Comparison of ENCODE assay signal across 9 cellular contexts in the genomic region with DNA sequence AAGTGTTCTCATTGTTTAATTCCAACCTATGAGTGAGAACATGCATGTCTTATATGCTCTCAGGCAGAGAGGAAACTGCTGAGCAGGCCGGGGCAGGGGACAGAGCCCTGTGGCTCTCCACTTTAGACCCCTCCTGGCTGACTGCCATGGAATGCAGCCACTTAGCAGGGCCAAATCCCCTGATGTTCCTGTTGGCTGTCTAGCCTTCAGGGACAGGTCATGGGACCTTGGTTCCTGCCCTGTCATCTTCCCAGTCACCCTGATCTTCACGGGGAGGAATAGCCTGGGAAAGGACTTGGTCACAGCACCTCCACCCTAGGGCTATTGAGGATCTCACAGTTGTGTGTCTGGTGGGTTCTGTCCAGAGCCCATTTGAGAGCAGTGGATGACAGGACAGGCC. TPM values are rescaled to one million over a fixed set of nuclear protein-coding genes. Genes with fewer than 3 reads are reported as not detected.
DNase-seq lines count a peak whose midpoint lies in the region; ATAC-seq, FAIRE-seq and TF ChIP-seq lines count a peak whose summit lies in the region.
"Not testable (repeated sequence)": the region's sequence is repeated elsewhere in the genome, so short reads cannot be mapped to it uniquely, and the experiment has no call there.
"Had no signal": no experiment of that assay in that cellular context is flagged by ENCODE, and none has a peak within 500 bp of the region (broad histone marks: within the 10 kb centered on the region; RNA-seq: fewer than 3 reads in every experiment).

No MANE protein-coding gene starts in this region.

- H3K27ac Mint-ChIP-seq in T-helper 17 cell, memory B cell: not testable (repeated sequence)
- peak overlapping the region; percentile 49 for H3K27ac Mint-ChIP-seq in activated CD8-positive, alpha-beta T cell treated with anti-CD3 and anti-CD28 coated beads for 36 hours
- H3K27ac Mint-ChIP-seq in activated naive CD4-positive, alpha-beta T cell treated with anti-CD3 and anti-CD28 coated beads for 36 hours, result peak overlapping the region; percentile 13
- H3K27ac Mint-ChIP-seq in endodermal cell, result peak overlapping the region; percentile 48

- not testable (repeated sequence) for H3K36me3 ChIP-seq in Karpas-422 (ENCODE audit: insufficient read depth, low read length); endodermal cell (ENCODE audit: control insufficient read depth, insufficient read depth, low read length)

- CTCF ChIA-PET in A549 (lab: Yijun Ruan, JAX); activated CD8-positive, alpha-beta T cell treated with anti-CD3 and anti-CD28 coated beads for 36 hours (lab: Charles Lee); activated naive CD4-positive, alpha-beta T cell treated with anti-CD3 and anti-CD28 coated beads for 36 hours (lab: Charles Lee): not testable (repeated sequence)

- intact Hi-C loops in activated CD8-positive, alpha-beta T cell treated with anti-CD3 and anti-CD28 coated beads for 36 hours (cut with micrococcal nuclease); activated naive CD4-positive, alpha-beta T cell treated with anti-CD3 and anti-CD28 coated beads for 36 hours (cut with micrococcal nuclease): not testable (repeated sequence)

- H3K4me1 Mint-ChIP-seq in T-helper 17 cell (peaks cover 25% of the 10 kb centered on the region), endodermal cell (peaks cover 12% of the 10 kb centered on the region)
- H3K4me1 Mint-ChIP-seq in activated CD8-positive, alpha-beta T cell treated with anti-CD3 and anti-CD28 coated beads for 36 hours (ENCODE audit: low read depth), result peaks cover 24% of the 10 kb centered on the region
- H3K4me1 Mint-ChIP-seq in activated naive CD4-positive, alpha-beta T cell treated with anti-CD3 and anti-CD28 coated beads for 36 hours (ENCODE audit: low read depth), result peaks cover 20% of the 10 kb centered on the region
- not testable (repeated sequence) for H3K4me1 Mint-ChIP-seq in memory B cell

- peak overlapping the region; percentile 63 for H3K4me3 Mint-ChIP-seq in T-helper 17 cell
- not testable (repeated sequence) for H3K4me3 Mint-ChIP-seq in activated CD8-positive, alpha-beta T cell treated with anti-CD3 and anti-CD28 coated beads for 36 hours; activated naive CD4-positive, alpha-beta T cell treated with anti-CD3 and anti-CD28 coated beads for 36 hours; endodermal cell
- H3K4me3 Mint-ChIP-seq in memory B cell, result peak overlapping the region; percentile 37

- H3K9me3 ChIP-seq in A549; Karpas-422 (ENCODE audit: low read length); T-helper 17 cell (ENCODE audit: control insufficient read depth, low read length, poor library complexity, severe bottlenecking); endodermal cell (ENCODE audit: control insufficient read depth, low read length): not testable (repeated sequence)

- H3K9me3 Mint-ChIP-seq in activated CD8-positive, alpha-beta T cell treated with anti-CD3 and anti-CD28 coated beads for 36 hours; activated naive CD4-positive, alpha-beta T cell treated with anti-CD3 and anti-CD28 coated beads for 36 hours; endodermal cell; memory B cell: not testable (repeated sequence)

- not testable (repeated sequence) for H3K36me3 Mint-ChIP-seq in T-helper 17 cell (ENCODE audit: low read depth); activated CD8-positive, alpha-beta T cell treated with anti-CD3 and anti-CD28 coated beads for 36 hours (ENCODE audit: low read depth); activated naive CD4-positive, alpha-beta T cell treated with anti-CD3 and anti-CD28 coated beads for 36 hours (ENCODE audit: low read depth); endodermal cell (ENCODE audit: low read depth); memory B cell

- TF ChIP-seq POLR2A in A549 (IDR thresholded peaks at IDR 0.05; ENCODE audit: low read length), result not testable (repeated sequence)

- H2AFZ ChIP-seq in Karpas-422 (ENCODE audit: low read length), result 0 out of 2 replicates have a peak overlapping the region, but pooled peaks have one; percentile 21

- not testable (repeated sequence) for H3K27me3 Mint-ChIP-seq in T-helper 17 cell; activated CD8-positive, alpha-beta T cell treated with anti-CD3 and anti-CD28 coated beads for 36 hours; activated naive CD4-positive, alpha-beta T cell treated with anti-CD3 and anti-CD28 coated beads for 36 hours (ENCODE audit: low read depth); endodermal cell (ENCODE audit: insufficient read depth); memory B cell

- POLR2A ChIA-PET in A549 (lab: Yijun Ruan, JAX); activated CD8-positive, alpha-beta T cell treated with anti-CD3 and anti-CD28 coated beads for 36 hours (lab: Charles Lee): not testable (repeated sequence)

- TF ChIP-seq RAD21 in A549 (conservative IDR thresholded peaks at IDR 0.05 in 1 of 2, IDR thresholded peaks at IDR 0.05 in 1 of 2), result not testable (repeated sequence)

- ATAC-seq in A549; T-helper 17 cell; activated CD8-positive, alpha-beta T cell treated with anti-CD3 and anti-CD28 coated beads for 36 hours; memory B cell (ENCODE audit: low read depth): not testable (repeated sequence)

- not testable (repeated sequence) for DNase-seq in A549 (ENCODE audit: low read depth in 1 of 2, low spot score in 1 of 2); Karpas-422; T-helper 17 cell; activated naive CD4-positive, alpha-beta T cell treated with anti-CD3 and anti-CD28 coated beads for 36 hours; memory B cell (ENCODE audit: low spot score in 2 of 2)
- DNase-seq in activated CD8-positive, alpha-beta T cell treated with anti-CD3 and anti-CD28 coated beads for 36 hours, result peak; percentile 11
- peak; percentile 63 for DNase-seq in endodermal cell
- DNase-seq in stimulated activated CD4-positive, alpha-beta T cell treated with anti-CD3 and anti-CD28 coated beads, Interleukin-15, amount 100 ng/mL, for 24 hours, result peak; percentile 15

- not testable (repeated sequence) for FAIRE-seq in A549 (lab: Jason Lieb, UNC)

- H3K9me2 ChIP-seq in Karpas-422 (replicated peaks; ENCODE audit: insufficient read depth, low read length), result not testable (repeated sequence)

- H3K79me2 ChIP-seq in Karpas-422 (ENCODE audit: low read length), result not testable (repeated sequence)

- peak overlapping the region; percentile 76 to 98 for H3K27ac ChIP-seq in A549
- H3K27ac ChIP-seq in Karpas-422 (ENCODE audit: low read length); endodermal cell (ENCODE audit: low read depth, low read length): not testable (repeated sequence)

- peaks cover 33% of the 10 kb centered on the region for H3K4me1 ChIP-seq in A549
- not testable (repeated sequence) for H3K4me1 ChIP-seq in Karpas-422 (ENCODE audit: low read length); endodermal cell (ENCODE audit: control insufficient read depth, insufficient read depth, low read length)

- not testable (repeated sequence) for H3K4me3 ChIP-seq in A549; Karpas-422 (ENCODE audit: low read length); endodermal cell (ENCODE audit: low read length)

- not testable (repeated sequence) for H3K27me3 ChIP-seq in Karpas-422 (ENCODE audit: low read length); endodermal cell (ENCODE audit: control insufficient read depth, insufficient read depth, low read length, poor library complexity, severe bottlenecking)

- H3K9ac ChIP-seq in Karpas-422 (ENCODE audit: low read length); endodermal cell (ENCODE audit: extremely low read depth, low read length, poor library complexity, severe bottlenecking): not testable (repeated sequence)

- TF ChIP-seq EP300 in A549 (IDR thresholded peaks at IDR 0.05), result not testable (repeated sequence)

- 88% methylated on average over 1 of the region's 2 CpGs for WGBS in A549 (ENCODE audit: missing lambda C conversion rate)
- 94 to 100% methylated on average over 1 to 2 of the region's 2 CpGs for WGBS in endodermal cell (ENCODE audit: insufficient coverage in 1 of 2, insufficient read length in 1 of 2), 2 experiments

- TF ChIP-seq CTCF in A549 (IDR thresholded peaks at IDR 0.05); activated CD8-positive, alpha-beta T cell treated with anti-CD3 and anti-CD28 coated beads for 36 hours (IDR thresholded peaks at IDR 0.05); endodermal cell (conservative IDR thresholded peaks at IDR 0.05): not testable (repeated sequence)

- not testable (repeated sequence) for H4K20me1 ChIP-seq in Karpas-422 (ENCODE audit: insufficient read depth, low read depth, low read length)

- peak overlapping the region; percentile 50 for H3K4me2 ChIP-seq in A549
- not testable (repeated sequence) for H3K4me2 ChIP-seq in Karpas-422 (ENCODE audit: low read depth, low read length, poor library complexity, severe bottlenecking)

RNA-seq across cellular contexts. Expression of a gene that starts 3.3 kb away (rescaled TPM):
- polyA plus RNA-seq in A549 (2011; rRNA removed), result 50.1 and 51.5 TPM in 2 replicates
- polyA plus RNA-seq in A549 (2012; cell fraction: cytosol; rRNA removed), result 89.3 and 113 TPM in 2 replicates
- 325 and 377 TPM in 2 replicates for polyA plus RNA-seq in A549 (2012; cell fraction: nucleus; rRNA removed)
- 102 to 125 TPM (median 118 TPM) in 3 replicates for polyA plus RNA-seq in A549 (2017; fragmentation: RNase III; extraction: RNeasy Plus Mini Kit Qiagen cat#74134 plus additional on column Dnase treatment)
- 43.4 and 61.4 TPM in 2 replicates for polyA minus RNA-seq in A549 (2011; rRNA and poly(A)+ RNA removed)
- 28.6 and 36.4 TPM in 2 replicates for total RNA-seq in Karpas-422 (2014; rRNA removed; shearing (Covaris generic); ENCODE audit: low replicate concordance)
- 10 to 100 TPM; 20.1 to 54.3 TPM for total RNA-seq in T-helper 17 cell
- total RNA-seq in activated CD8-positive, alpha-beta T cell treated with anti-CD3 and anti-CD28 coated beads for 36 hours, result 10 to 100 TPM; 15.6 to 17.8 TPM
- 10 to 100 TPM; 15.5 to 16.1 TPM for total RNA-seq in activated naive CD4-positive, alpha-beta T cell treated with anti-CD3 and anti-CD28 coated beads for 36 hours
- 10 to 100 TPM; 22.4 to 52.8 TPM for total RNA-seq in endodermal cell
- 6.2 TPM for polyA plus RNA-seq in endodermal cell (2013, experiment 1 of 2)
- 6.4 TPM for polyA plus RNA-seq in endodermal cell (2013, experiment 2 of 2)

RNA-seq across cellular contexts. Expression of a gene that starts 13.5 kb away (rescaled TPM):
- polyA plus RNA-seq in A549 (2011; rRNA removed) (5.3 and 6.2 TPM in 2 replicates), A549 (2017; fragmentation: RNase III; extraction: RNeasy Plus Mini Kit Qiagen cat#74134 plus additional on column Dnase treatment) (5.5 to 8.3 TPM (median 7.1 TPM) in 3 replicates)
- 9.7 and 13.7 TPM in 2 replicates for polyA plus RNA-seq in A549 (2012; cell fraction: cytosol; rRNA removed)
- polyA plus RNA-seq in A549 (2012; cell fraction: nucleus; rRNA removed), result 40.9 and 50.7 TPM in 2 replicates
- 5.1 and 7.3 TPM in 2 replicates for polyA minus RNA-seq in A549 (2011; rRNA and poly(A)+ RNA removed)
- total RNA-seq in Karpas-422 (2014; rRNA removed; shearing (Covaris generic); ENCODE audit: low replicate concordance), result 3.6 and 6.9 TPM in 2 replicates
- total RNA-seq in T-helper 17 cell (under 1 TPM in 1 of 2 donors, not detected in 1; 0.40 TPM), endodermal cell (10 to 100 TPM; 27.4 to 31.2 TPM)
- total RNA-seq in activated CD8-positive, alpha-beta T cell treated with anti-CD3 and anti-CD28 coated beads for 36 hours, result 1 to 10 TPM; 1.2 to 1.5 TPM
- total RNA-seq in activated naive CD4-positive, alpha-beta T cell treated with anti-CD3 and anti-CD28 coated beads for 36 hours, result under 1 TPM in 1 of 2 experiments, not detected in 1; 0.25 TPM
- polyA plus RNA-seq in endodermal cell (2013, experiment 1 of 2), result 30.7 TPM
- 24.6 TPM for polyA plus RNA-seq in endodermal cell (2013, experiment 2 of 2)
- polyA plus RNA-seq: CD8-positive, alpha-beta memory T cell had no signal

RNA-seq across cellular contexts. Expression of a gene that starts 50.5 kb away (rescaled TPM):
- 157 and 212 TPM in 2 replicates for polyA plus RNA-seq in A549 (2011; rRNA removed)
- 193 and 202 TPM in 2 replicates for polyA plus RNA-seq in A549 (2012; cell fraction: cytosol; rRNA removed)
- 86.5 and 137 TPM in 2 replicates for polyA plus RNA-seq in A549 (2012; cell fraction: nucleus; rRNA removed)
- 334 to 372 TPM (median 344 TPM) in 3 replicates for polyA plus RNA-seq in A549 (2017; fragmentation: RNase III; extraction: RNeasy Plus Mini Kit Qiagen cat#74134 plus additional on column Dnase treatment)
- 123 and 187 TPM in 2 replicates for polyA minus RNA-seq in A549 (2011; rRNA and poly(A)+ RNA removed)
- total RNA-seq in Karpas-422 (2014; rRNA removed; shearing (Covaris generic); ENCODE audit: low replicate concordance), result 217 and 263 TPM in 2 replicates
- 10 to 100 TPM; 35.2 to 41.2 TPM for total RNA-seq in T-helper 17 cell
- total RNA-seq in activated CD8-positive, alpha-beta T cell treated with anti-CD3 and anti-CD28 coated beads for 36 hours, result 100 to 1,000 TPM; 153 to 165 TPM
- 100 to 1,000 TPM; 158 to 166 TPM for total RNA-seq in activated naive CD4-positive, alpha-beta T cell treated with anti-CD3 and anti-CD28 coated beads for 36 hours
- total RNA-seq in endodermal cell, result 100 to 1,000 TPM; 158 to 180 TPM
- 174 TPM for polyA plus RNA-seq in endodermal cell (2013, experiment 1 of 2)
- polyA plus RNA-seq in endodermal cell (2013, experiment 2 of 2), result 166 TPM

RNA-seq across cellular contexts. Expression of a gene that starts 51.4 kb away (rescaled TPM):
- polyA plus RNA-seq in A549 (2011; rRNA removed) (37.1 and 48.2 TPM in 2 replicates), A549 (2017; fragmentation: RNase III; extraction: RNeasy Plus Mini Kit Qiagen cat#74134 plus additional on column Dnase treatment) (37.7 to 43.8 TPM (median 43.5 TPM) in 3 replicates)
- polyA plus RNA-seq in A549 (2012; cell fraction: cytosol; rRNA removed), result 61.5 and 76.8 TPM in 2 replicates
- polyA plus RNA-seq in A549 (2012; cell fraction: nucleus; rRNA removed), result 61.6 and 75.0 TPM in 2 replicates
- polyA minus RNA-seq in A549 (2011; rRNA and poly(A)+ RNA removed), result 78.9 and 81.9 TPM in 2 replicates
- 116 and 144 TPM in 2 replicates for total RNA-seq in Karpas-422 (2014; rRNA removed; shearing (Covaris generic); ENCODE audit: low replicate concordance)
- total RNA-seq in T-helper 17 cell (10 to 100 TPM; 58.4 to 96.3 TPM), endodermal cell (10 to 100 TPM; 64.7 to 73.6 TPM)
- total RNA-seq in activated CD8-positive, alpha-beta T cell treated with anti-CD3 and anti-CD28 coated beads for 36 hours, result 100 to 1,000 TPM in 1 of 2 experiments, 10 to 100 TPM in 1; 99.7 to 111 TPM
- total RNA-seq in activated naive CD4-positive, alpha-beta T cell treated with anti-CD3 and anti-CD28 coated beads for 36 hours, result 10 to 100 TPM; 95.8 to 96.0 TPM
- 38.1 TPM for polyA plus RNA-seq in endodermal cell (2013, experiment 1 of 2)
- polyA plus RNA-seq in endodermal cell (2013, experiment 2 of 2), result 44.2 TPM
